Comparison of ENCODE assay signal across 10 cellular contexts in the genomic region with DNA sequence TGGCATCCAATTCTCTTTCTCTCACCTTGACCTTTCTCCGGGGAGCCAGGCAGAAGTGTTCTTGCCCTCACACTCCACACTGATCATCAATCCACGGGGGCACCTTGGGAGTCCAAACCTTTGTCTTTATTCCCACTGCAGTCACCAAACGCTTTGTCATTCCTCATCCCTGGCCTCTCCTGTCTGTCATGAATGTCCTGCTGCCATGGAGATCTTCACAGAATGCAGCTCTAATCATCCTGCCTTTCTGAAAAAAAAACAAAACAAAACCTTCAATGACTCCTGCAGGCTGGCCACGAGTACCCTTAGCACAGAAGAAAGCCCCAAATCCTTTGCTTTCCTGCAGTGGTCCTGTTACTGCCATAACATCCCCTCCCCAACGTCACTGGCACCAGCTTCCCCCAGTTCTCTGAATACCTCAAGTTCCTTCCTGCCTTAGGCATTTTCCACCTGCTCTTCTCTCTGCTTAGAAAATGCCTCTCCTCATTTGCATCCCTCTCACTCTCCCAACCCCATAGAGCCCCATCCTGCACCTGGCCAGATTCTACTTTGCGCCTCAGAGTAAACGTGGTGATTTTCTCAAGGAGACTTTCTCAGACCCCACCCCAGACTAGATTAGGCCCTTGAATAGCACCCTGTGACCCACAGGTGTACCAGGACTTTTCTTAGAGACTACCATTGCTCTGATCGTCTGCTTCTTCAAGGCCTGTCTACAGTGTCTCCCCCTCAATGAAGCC.
DNase-seq lines count a peak whose midpoint lies in the region; ATAC-seq, FAIRE-seq and TF ChIP-seq lines count a peak whose summit lies in the region.
"Had no signal": no experiment of that assay in that cellular context is flagged by ENCODE, and none has a peak within 500 bp of the region (broad histone marks: within the 10 kb centered on the region; RNA-seq: fewer than 3 reads in every experiment).

No MANE protein-coding gene starts in this region.

- FAIRE-seq in astrocyte (lab: Jason Lieb, UNC): no peak

- H3K27ac ChIP-seq in astrocyte (ENCODE audit: low read depth, low read length) (no peak overlapping the region), smooth muscle cell (ENCODE audit: low read depth) (no peak overlapping the region), esophagus muscularis mucosa (replicated peaks in 1 of 4) (no peak overlapping the region)
- H3K27ac ChIP-seq: WERI-Rb-1 had no signal

- H3K9me3 ChIP-seq in astrocyte (ENCODE audit: insufficient read depth, low read depth, low read length) (no peaks in the 10 kb centered on the region), smooth muscle cell (replicated peaks; ENCODE audit: low read depth) (no peaks in the 10 kb centered on the region), esophagus muscularis mucosa (no peaks in the 10 kb centered on the region)

- DNase-seq in GM12865 (ENCODE audit: low read depth) (peak; percentile 27), astrocyte (ENCODE audit: low read depth) (no peak), NCI-H2107 treated with DMSO at 0.1 percent for 48 hours (lab: John Stamatoyannopoulos, UW; ENCODE audit: unreplicated experiment) (no peak), hippocampal formation (lab: John Stamatoyannopoulos, UW) (no peak), smooth muscle cell (lab: John Stamatoyannopoulos, UW; ENCODE audit: unreplicated experiment) (no peak), esophagus muscularis mucosa (ENCODE audit: extremely low spot score) (no peak)
- DNase-seq: NCI-H1436, WERI-Rb-1 had no signal

- ATAC-seq in GM21447 (IDR thresholded peaks at IDR 0.05; ENCODE audit: unreplicated experiment) (peak; percentile 53), HG03280 (IDR thresholded peaks at IDR 0.05; ENCODE audit: unreplicated experiment) (peak; percentile 37)

- no peaks in the 10 kb centered on the region for H3K36me3 ChIP-seq in astrocyte (ENCODE audit: insufficient read depth, low read length)
- H3K36me3 ChIP-seq in smooth muscle cell (ENCODE audit: low read depth): no peaks in the 10 kb centered on the region
- no peaks in the 10 kb centered on the region for H3K36me3 ChIP-seq in esophagus muscularis mucosa
- H3K36me3 ChIP-seq: WERI-Rb-1 had no signal

- WGBS in smooth muscle cell (ENCODE audit: low lambda C conversion rate): 68% methylated on average over 8 of the region's 8 CpGs
- WGBS in esophagus muscularis mucosa: 59% methylated on average over 8 of the region's 8 CpGs

- H3K4me2 ChIP-seq in astrocyte (ENCODE audit: low read length): peak overlapping the region; percentile 42
- no peak overlapping the region for H3K4me2 ChIP-seq in smooth muscle cell

- no peaks in the 10 kb centered on the region for H3K36me3 Mint-ChIP-seq in astrocyte (ENCODE audit: low read depth, unreplicated experiment)

- H3K79me2 ChIP-seq in astrocyte (ENCODE audit: insufficient read depth, low read length) (no peaks in the 10 kb centered on the region), smooth muscle cell (ENCODE audit: low read depth) (no peaks in the 10 kb centered on the region)

- H3K4me3 ChIP-seq in GM12865 (ENCODE audit: low read depth, low read length) (no peak overlapping the region), astrocyte (ENCODE audit: insufficient read depth, low read depth, low read length) (no peak overlapping the region), smooth muscle cell (no peak overlapping the region), esophagus muscularis mucosa (no peak overlapping the region)

- H3K27me3 Mint-ChIP-seq in astrocyte (ENCODE audit: low read depth, unreplicated experiment): no peaks in the 10 kb centered on the region

- H2AFZ ChIP-seq in astrocyte (ENCODE audit: low read depth, low read length) (peak overlapping the region; percentile 39), smooth muscle cell (ENCODE audit: low read depth) (no peak overlapping the region)

- H3K9me3 Mint-ChIP-seq in astrocyte (ENCODE audit: unreplicated experiment): no peaks in the 10 kb centered on the region

- H3K27me3 ChIP-seq in astrocyte (ENCODE audit: insufficient read depth, low read length) (no peaks in the 10 kb centered on the region), smooth muscle cell (ENCODE audit: low read depth) (no peaks in the 10 kb centered on the region), esophagus muscularis mucosa (no peaks in the 10 kb centered on the region)

- peaks cover 6% of the 10 kb centered on the region for H3K4me1 ChIP-seq in astrocyte (ENCODE audit: insufficient read depth, low read length)
- H3K4me1 ChIP-seq in smooth muscle cell (ENCODE audit: low read depth): peaks cover 4% of the 10 kb centered on the region
- no peaks in the 10 kb centered on the region for H3K4me1 ChIP-seq in esophagus muscularis mucosa

- H3K27ac Mint-ChIP-seq in astrocyte (ENCODE audit: unreplicated experiment): no peak overlapping the region

- H4K20me1 ChIP-seq in astrocyte (ENCODE audit: insufficient read depth, low read length) (no peaks in the 10 kb centered on the region), smooth muscle cell (ENCODE audit: low read depth) (no peaks in the 10 kb centered on the region)

- TF ChIP-seq CTCF in GM12865 (IDR thresholded peaks at IDR 0.05; ENCODE audit: insufficient read depth, low read depth, low read length, missing control alignments) (no peak), astrocyte (IDR thresholded peaks at IDR 0.05; ENCODE audit: insufficient read depth, low read depth, low read length) (no peak), smooth muscle cell (IDR thresholded peaks at IDR 0.05; ENCODE audit: borderline replicate concordance, insufficient read depth, poor library complexity, severe bottlenecking) (no peak), esophagus muscularis mucosa (IDR thresholded peaks at IDR 0.05) (no peak)

- H3K4me3 Mint-ChIP-seq in astrocyte (ENCODE audit: unreplicated experiment): no peak overlapping the region

- no peaks in the 10 kb centered on the region for H3F3A ChIP-seq in smooth muscle cell (ENCODE audit: low read depth)

- no peak for TF ChIP-seq POLR2A in esophagus muscularis mucosa (IDR thresholded peaks at IDR 0.05; ENCODE audit: low read depth)

- no peaks in the 10 kb centered on the region for H3K4me1 Mint-ChIP-seq in astrocyte (ENCODE audit: low read depth, unreplicated experiment)

- H3K9ac ChIP-seq in astrocyte (ENCODE audit: low read length) (no peak overlapping the region), smooth muscle cell (ENCODE audit: low read depth) (no peak overlapping the region)

- intact Hi-C loops in esophagus muscularis mucosa (cut with DNase I): no loop called here

- no peak for TF ChIP-seq EP300 in esophagus muscularis mucosa (IDR thresholded peaks at IDR 0.05)
